In the genomic region with DNA sequence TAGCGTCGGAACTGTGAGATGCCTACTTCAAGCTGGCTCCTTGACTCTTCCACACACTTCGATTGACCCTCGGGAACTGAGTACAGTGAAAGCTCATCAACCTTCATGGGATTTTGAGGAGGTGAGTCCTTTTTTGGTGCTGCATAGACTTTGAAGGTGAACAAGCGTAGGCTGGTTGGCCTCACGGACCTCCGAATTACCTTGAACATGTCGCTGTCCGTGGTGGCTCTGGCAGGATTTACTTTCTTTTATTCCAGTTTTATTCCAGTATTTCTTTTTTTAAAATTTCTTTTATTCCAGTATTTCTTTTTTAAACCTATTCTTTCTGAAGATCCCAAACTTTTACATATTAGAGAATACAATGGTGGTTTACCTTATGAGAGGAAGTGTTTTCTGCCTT, we compare ENCODE assay signal across 17 cellular contexts. TPM values are rescaled to one million over a fixed set of nuclear protein-coding genes. Genes with fewer than 3 reads are reported as not detected.
DNase-seq lines count a peak whose midpoint lies in the region; ATAC-seq, FAIRE-seq and TF ChIP-seq lines count a peak whose summit lies in the region.
"Had no signal": no experiment of that assay in that cellular context is flagged by ENCODE, and none has a peak within 500 bp of the region (broad histone marks: within the 10 kb centered on the region; RNA-seq: fewer than 3 reads in every experiment).

No MANE protein-coding gene starts in this region.

- no peak overlapping the region for H3K27ac Mint-ChIP-seq in GM23338

- no peaks in the 10 kb centered on the region for H3K36me3 ChIP-seq in GM23338 (ENCODE audit: insufficient read depth)
- H3K36me3 ChIP-seq in HEK293 (ENCODE audit: control insufficient read depth in 2 of 2, insufficient read depth in 1 of 2, low read length in 2 of 2) = no peaks in the 10 kb centered on the region
- no peaks in the 10 kb centered on the region for H3K36me3 ChIP-seq in GM12878 (ENCODE audit: control insufficient read depth in 2 of 2, insufficient read depth in 2 of 2, low read length in 1 of 2)
- H3K36me3 ChIP-seq: BLaER1, HAP-1 had no signal

- in situ Hi-C loops in GM12878 (cut with MboI) = no loop called here

- no TSS peak for BruUV-seq in GM12878 (replicated peaks; lab: Mats Ljungman, UMichigan)

- no peaks in the 10 kb centered on the region for H3K27me3 ChIP-seq in GM23338 (ENCODE audit: insufficient read depth)
- H3K27me3 ChIP-seq in GM12878 (replicated peaks in 1 of 2; ENCODE audit: control insufficient read depth in 2 of 2, insufficient read depth in 2 of 2, low read length in 1 of 2) = no peaks in the 10 kb centered on the region
- H3K27me3 ChIP-seq: BLaER1 had no signal

- H3K27ac ChIP-seq in GM23338 (ENCODE audit: low read depth) (no peak overlapping the region), HEK293 (ENCODE audit: extremely low read depth, low read depth, low read length) (no peak overlapping the region), GM12878 (ENCODE audit: control insufficient read depth, insufficient read depth) (no peak overlapping the region)
- H3K27ac ChIP-seq: BLaER1, KMS-11 had no signal

- H3K4me2 ChIP-seq in GM23338 (no peak overlapping the region), GM12878 (ENCODE audit: control insufficient read depth, insufficient read depth) (no peak overlapping the region)
- H3K4me2 ChIP-seq: BLaER1, KMS-11 had no signal

- FAIRE-seq in GM12878 (lab: Jason Lieb, UNC) = no peak
- FAIRE-seq: H1 had no signal

- intact Hi-C loops in GM12878 (cut with micrococcal nuclease; ENCODE audit: unreplicated experiment) = no loop called here

- no peak overlapping the region for H3K4me3 Mint-ChIP-seq in GM23338
- H3K4me3 Mint-ChIP-seq: CD8-positive, alpha-beta memory T cell had no signal

- H3K36me3 Mint-ChIP-seq in GM23338 (ENCODE audit: low read depth) = no peaks in the 10 kb centered on the region
- H3K36me3 Mint-ChIP-seq: CD8-positive, alpha-beta memory T cell had no signal

- TF ChIP-seq POLR2A in GM12878 (IDR thresholded peaks at IDR 0.05; ENCODE audit: low read depth, low read length) = no peak

- no peak for DNase-seq in GM23338 (ENCODE audit: low spot score)
- no peak for DNase-seq in GM12878 (ENCODE audit: low read depth, low spot score)
- DNase-seq in left kidney (ENCODE audit: low read depth, low spot score) = peak; percentile 18
- no peak for DNase-seq in cerebellar nuclear complex (lab: John Stamatoyannopoulos, UW)
- no peak for DNase-seq in A172 (ENCODE audit: low spot score)
- DNase-seq: AML-193; Caco-2; CD8-positive, alpha-beta memory T cell; DND-41; GDM1; IMR-90 had no signal

- no peaks in the 10 kb centered on the region for H4K20me1 ChIP-seq in GM23338 (replicated peaks; ENCODE audit: insufficient read depth)
- H4K20me1 ChIP-seq in GM12878 (ENCODE audit: control insufficient read depth, insufficient read depth) = no peaks in the 10 kb centered on the region
- H4K20me1 ChIP-seq: BLaER1 had no signal

- CTCF ChIA-PET in HEK293 (lab: Yijun Ruan, JAX) (no interaction called here), GM12878 (lab: Yijun Ruan, JAX) (interaction anchor here (1.3 kb wide), 1 partner anchor 33 kb away, joined by 3 read pairs; no protein-coding TSS in a partner anchor)

- ATAC-seq in GM23338 (no peak), GM12878 (no peak), GM21786 (IDR thresholded peaks at IDR 0.05; ENCODE audit: unreplicated experiment) (no peak)

- RAD21 ChIA-PET in GM12878 (lab: Charles Lee; ENCODE audit: unreplicated experiment) = no interaction called here

- H3K9me3 Mint-ChIP-seq in GM23338 = no peaks in the 10 kb centered on the region
- H3K9me3 Mint-ChIP-seq: CD8-positive, alpha-beta memory T cell had no signal

- no peak overlapping the region for H2AFZ ChIP-seq in GM23338
- H2AFZ ChIP-seq in GM12878 (ENCODE audit: control insufficient read depth, low read depth, low read length) = no peak overlapping the region

- TF ChIP-seq EP300 in GM12878 (IDR thresholded peaks at IDR 0.05; ENCODE audit: borderline replicate concordance in 1 of 2, control insufficient read depth in 1 of 2, low read depth in 2 of 2, low read length in 2 of 2) = no peak

- POLR2A ChIA-PET in HEK293 (lab: Yijun Ruan, JAX) (no interaction called here), GM12878 (lab: Charles Lee) (no interaction called here)

- H3K4me3 ChIP-seq in GM23338 (no peak overlapping the region), HEK293 (ENCODE audit: low read depth, low read length) (no peak overlapping the region), GM12878 (no peak overlapping the region)
- H3K4me3 ChIP-seq: BLaER1, HAP-1 had no signal

- H3K9me3 ChIP-seq in HEK293 (ENCODE audit: control insufficient read depth, insufficient read depth, low read depth, low read length) (no peaks in the 10 kb centered on the region), GM12878 (replicated peaks; ENCODE audit: control insufficient read depth, insufficient read depth, low read length) (no peaks in the 10 kb centered on the region)
- H3K9me3 ChIP-seq: BLaER1, Caco-2, HAP-1 had no signal

- SMC1A ChIA-PET in GM12878 (lab: Charles Lee; ENCODE audit: uncharacterized antibody, unreplicated experiment) = no interaction called here

- H3F3A ChIP-seq in GM23338 (replicated peaks; ENCODE audit: low read depth) = no peaks in the 10 kb centered on the region

- H3K4me1 ChIP-seq in GM23338 (ENCODE audit: insufficient read depth) (no peaks in the 10 kb centered on the region), HEK293 (ENCODE audit: control insufficient read depth, insufficient read depth, low read length) (no peaks in the 10 kb centered on the region), GM12878 (ENCODE audit: control insufficient read depth, insufficient read depth, low read length) (no peaks in the 10 kb centered on the region)
- H3K4me1 ChIP-seq: BLaER1, Caco-2, HAP-1 had no signal

- H3K9ac ChIP-seq in GM12878 (ENCODE audit: control insufficient read depth, insufficient read depth, low read length) = no peak overlapping the region
- H3K9ac ChIP-seq: BLaER1, KMS-11 had no signal

- H3K79me2 ChIP-seq in GM23338 (replicated peaks; ENCODE audit: insufficient read depth) (no peaks in the 10 kb centered on the region), GM12878 (ENCODE audit: control insufficient read depth, insufficient read depth, low read length) (no peaks in the 10 kb centered on the region)

- TF ChIP-seq CTCF in GM23338 (conservative IDR thresholded peaks at IDR 0.05; ENCODE audit: low read depth in 2 of 2) (no peak), HEK293 (tag by site-specific recombination; IDR thresholded peaks at IDR 0.05) (no peak), GM12878 (IDR thresholded peaks at IDR 0.05 in 2 of 3, conservative IDR thresholded peaks at IDR 0.05 in 1 of 3; ENCODE audit: control insufficient read depth in 2 of 3, extremely low read depth in 1 of 3, insufficient read depth in 1 of 3, low read depth in 3 of 3, low read length in 3 of 3) (no peak)

- peaks cover 2% of the 10 kb centered on the region for H3K27me3 Mint-ChIP-seq in GM23338 (ENCODE audit: insufficient read depth, low read depth, poor library complexity)

- no peaks in the 10 kb centered on the region for H3K9me2 ChIP-seq in GM23338 (ENCODE audit: insufficient read depth)

- no peaks in the 10 kb centered on the region for H3K4me1 Mint-ChIP-seq in GM23338
- H3K4me1 Mint-ChIP-seq: CD8-positive, alpha-beta memory T cell had no signal

- TF ChIP-seq RAD21 in GM12878 (IDR thresholded peaks at IDR 0.05; ENCODE audit: insufficient read depth, low read depth, low read length) = no peak

- WGBS in GM12878 (ENCODE audit: insufficient coverage, insufficient replicate concordance, low lambda C conversion rate, missing lambda C conversion rate) = 93% methylated on average over 9 of the region's 9 CpGs

RNA-seq across cellular contexts. Expression of a gene that starts 45.2 kb away (rescaled TPM):
- total RNA-seq in GM23338 (2014; rRNA removed; shearing (Covaris generic)) = 67.6 and 72.3 TPM in 2 replicates
- polyA plus RNA-seq in GM23338 (2016; fragmentation: Nextera tagmentation; extraction: Ambion mirVana) (135 and 144 TPM in 2 replicates), GM12878 (2011; rRNA removed) (75.3 and 95.4 TPM in 2 replicates), GM12878 (2014; fragmentation: Illumina TruSeq; extraction: Trizol) (83.2 and 101 TPM in 2 replicates), GM12878 (2014; fragmentation: Nextera tagmentation; extraction: Ambion mirVana) (10 to 100 TPM; 18.7 to 22.7 TPM), GM12878 (2014; rRNA removed) (47.2 and 48.9 TPM in 2 replicates), GM12878 (2016; fragmentation: Nextera tagmentation; extraction: Ambion mirVana) (10 to 100 TPM; 25.6 to 28.3 TPM)
- total RNA-seq in GM12878 (2013; cell fraction: nucleolus; rRNA removed) = 167 and 190 TPM in 2 replicates
- total RNA-seq in GM12878 (2014; rRNA removed) (46.0 and 57.5 TPM in 2 replicates), GM12878 (2014; rRNA removed; fragmentation: Illumina TruSeq; extraction: Trizol) (65.1 and 66.7 TPM in 2 replicates), GM12878 (2021) (47.4 and 65.6 TPM in 2 replicates)
- 32.9 TPM for polyA plus RNA-seq in GM12878 (2011; ENCODE audit: low read depth)
- 25.3 and 27.2 TPM in 2 replicates for polyA plus RNA-seq in GM12878 (2011; cell fraction: cytosol; rRNA removed)
- polyA plus RNA-seq in GM12878 (2011; cell fraction: nucleus; rRNA removed) = 114 and 122 TPM in 2 replicates
- 60.3 and 62.4 TPM in 2 replicates for polyA plus RNA-seq in GM12878 (2012)
- polyA minus RNA-seq in GM12878 (2011; rRNA and poly(A)+ RNA removed) = 35.5 and 67.3 TPM in 2 replicates
- 11.2 and 13.6 TPM in 2 replicates for polyA minus RNA-seq in GM12878 (2011; cell fraction: cytosol; rRNA and poly(A)+ RNA removed)
- 68.1 and 77.6 TPM in 2 replicates for polyA minus RNA-seq in GM12878 (2011; cell fraction: nucleus; rRNA and poly(A)+ RNA removed)
- 41.2 and 70.9 TPM in 2 replicates for total RNA-seq in A172 (2014; rRNA removed; shearing (Covaris generic))

RNA-seq across cellular contexts. Expression of a gene that starts 59.2 kb away (rescaled TPM):
- total RNA-seq in GM23338 (2014; rRNA removed; shearing (Covaris generic)) = not detected in 2 replicates
- polyA plus RNA-seq in GM23338 (2016; fragmentation: Nextera tagmentation; extraction: Ambion mirVana) (not detected in 2 replicates), GM12878 (2011; rRNA removed) (0.12 TPM in 1 of 2 replicates, not detected in the other), GM12878 (2014; fragmentation: Illumina TruSeq; extraction: Trizol) (not detected in 2 replicates), GM12878 (2014; fragmentation: Nextera tagmentation; extraction: Ambion mirVana) (not detected), GM12878 (2014; rRNA removed) (not detected in 2 replicates), GM12878 (2016; fragmentation: Nextera tagmentation; extraction: Ambion mirVana) (not detected)
- not detected in 2 replicates for total RNA-seq in GM12878 (2013; cell fraction: nucleolus; rRNA removed)
- total RNA-seq in GM12878 (2014; rRNA removed) (not detected in 2 replicates), GM12878 (2014; rRNA removed; fragmentation: Illumina TruSeq; extraction: Trizol) (not detected in 2 replicates), GM12878 (2021) (not detected in 2 replicates)
- not detected for polyA plus RNA-seq in GM12878 (2011; ENCODE audit: low read depth)
- polyA plus RNA-seq in GM12878 (2011; cell fraction: cytosol; rRNA removed) = 0.01 TPM in 1 of 2 replicates, not detected in the other
- polyA plus RNA-seq in GM12878 (2011; cell fraction: nucleus; rRNA removed) = not detected in 2 replicates
- not detected in 2 replicates for polyA plus RNA-seq in GM12878 (2012)
- polyA minus RNA-seq in GM12878 (2011; rRNA and poly(A)+ RNA removed) = not detected in 2 replicates
- polyA minus RNA-seq in GM12878 (2011; cell fraction: cytosol; rRNA and poly(A)+ RNA removed) = not detected in 2 replicates
- not detected in 2 replicates for polyA minus RNA-seq in GM12878 (2011; cell fraction: nucleus; rRNA and poly(A)+ RNA removed)
- not detected in 2 replicates for total RNA-seq in A172 (2014; rRNA removed; shearing (Covaris generic))
- total RNA-seq: Caco-2; CD8-positive, alpha-beta memory T cell; H1; IMR-90 had no signal
- polyA plus RNA-seq: CD8-positive, alpha-beta memory T cell; H1; IMR-90 had no signal
